In genomic region chr18:21602302-21602592, GRCh38 we compare ENCODE assay signal across 16 cellular contexts. TPM values are rescaled to one million over a fixed set of nuclear protein-coding genes. Genes with fewer than 3 reads are reported as not detected.
DNase-seq lines count a peak whose midpoint lies in the region; ATAC-seq, FAIRE-seq and TF ChIP-seq lines count a peak whose summit lies in the region.
"Had no signal": no experiment of that assay in that cellular context is flagged by ENCODE, and none has a peak within 500 bp of the region (broad histone marks: within the 10 kb centered on the region; RNA-seq: fewer than 3 reads in every experiment).

No MANE protein-coding gene starts in this region.

- H3K9me3 Mint-ChIP-seq in T-helper 1 cell treated with Interleukin-12 subunit alpha and Interleukin-12 subunit beta and Interleukin-4 antibody, amounts not matched to agents 30 μg/mL and 1 μg/mL, for 36 hours: no peaks in the 10 kb centered on the region

- TF ChIP-seq EP300 in K562 (IDR thresholded peaks at IDR 0.05; ENCODE audit: low read length): no peak
- TF ChIP-seq EP300 in stomach (IDR thresholded peaks at IDR 0.05): no peak

- H3K4me3 ChIP-seq in K562: no peak overlapping the region
- peak overlapping the region in 1 of 8 donors; percentile 15 for H3K4me3 ChIP-seq in spleen
- no peak overlapping the region for H3K4me3 ChIP-seq in stomach
- H3K4me3 ChIP-seq: adrenal gland, colonic mucosa had no signal

- peak overlapping the region; percentile 74 for H3K27ac Mint-ChIP-seq in T-helper 1 cell treated with Interleukin-12 subunit alpha and Interleukin-12 subunit beta and Interleukin-4 antibody, amounts not matched to agents 30 μg/mL and 1 μg/mL, for 36 hours

- no peaks in the 10 kb centered on the region for H3K27me3 ChIP-seq in K562 (ENCODE audit: control insufficient read depth in 2 of 2, insufficient read depth in 2 of 2, low read length in 2 of 2)
- H3K27me3 ChIP-seq in spleen (replicated peaks in 1 of 7): no peaks in the 10 kb centered on the region
- no peaks in the 10 kb centered on the region for H3K27me3 ChIP-seq in stomach
- H3K27me3 ChIP-seq: adrenal gland, colonic mucosa had no signal

- peaks cover 32% of the 10 kb centered on the region for H3K4me1 Mint-ChIP-seq in T-helper 1 cell treated with Interleukin-12 subunit alpha and Interleukin-12 subunit beta and Interleukin-4 antibody, amounts not matched to agents 30 μg/mL and 1 μg/mL, for 36 hours (ENCODE audit: low read depth)

- no TSS peak for BruUV-seq in K562 (replicated peaks; lab: Mats Ljungman, UMichigan)

- H3K4me1 ChIP-seq in K562 (replicated peaks in 1 of 2; ENCODE audit: control insufficient read depth in 2 of 2, insufficient read depth in 2 of 2, low read length in 2 of 2): peaks cover 15 to 16% of the 10 kb centered on the region in 2 experiments
- H3K4me1 ChIP-seq in spleen: peaks cover 10 to 58% (median 40%) of the 10 kb centered on the region in 6 donors
- H3K4me1 ChIP-seq in stomach: peaks cover 17 to 45% (median 26%) of the 10 kb centered on the region in 4 donors
- H3K4me1 ChIP-seq: colonic mucosa had no signal

- H3K9me1 ChIP-seq in K562 (ENCODE audit: control insufficient read depth, insufficient read depth, low read length): no peaks in the 10 kb centered on the region

- FAIRE-seq in K562 (lab: Jason Lieb, UNC): no peak

- H3K9me3 ChIP-seq in K562 (replicated peaks; ENCODE audit: control insufficient read depth, insufficient read depth, low read depth, low read length) (no peaks in the 10 kb centered on the region), spleen (no peaks in the 10 kb centered on the region), stomach (no peaks in the 10 kb centered on the region)
- H3K9me3 ChIP-seq: adrenal gland, colonic mucosa had no signal

- TF ChIP-seq POLR2A in K562 (conservative IDR thresholded peaks at IDR 0.05) (no peak), spleen (IDR thresholded peaks at IDR 0.05) (no peak), stomach (IDR thresholded peaks at IDR 0.05) (no peak)

- no peak overlapping the region for H3K4me3 Mint-ChIP-seq in T-helper 1 cell treated with Interleukin-12 subunit alpha and Interleukin-12 subunit beta and Interleukin-4 antibody, amounts not matched to agents 30 μg/mL and 1 μg/mL, for 36 hours

- no peak for TF ChIP-seq RAD21 in K562 (CRISPR knock-in tag; conservative IDR thresholded peaks at IDR 0.05 in 1 of 2, IDR thresholded peaks at IDR 0.05 in 1 of 2)

- no peaks in the 10 kb centered on the region for H3K36me3 ChIP-seq in K562 (ENCODE audit: control insufficient read depth, insufficient read depth, low read length)
- no peaks in the 10 kb centered on the region for H3K36me3 ChIP-seq in spleen
- no peaks in the 10 kb centered on the region for H3K36me3 ChIP-seq in stomach
- H3K36me3 ChIP-seq: adrenal gland, colonic mucosa had no signal

- CTCF ChIA-PET in K562 (lab: Yijun Ruan, JAX; ENCODE audit: low intra/inter-chr PET ratio): no interaction called here

- no peak overlapping the region for H3K9ac ChIP-seq in K562 (ENCODE audit: insufficient read depth in 1 of 2, low read depth in 2 of 2, low read length in 2 of 2)

- no peaks in the 10 kb centered on the region for H3K36me3 Mint-ChIP-seq in T-helper 1 cell treated with Interleukin-12 subunit alpha and Interleukin-12 subunit beta and Interleukin-4 antibody, amounts not matched to agents 30 μg/mL and 1 μg/mL, for 36 hours (ENCODE audit: low read depth)
- H3K36me3 Mint-ChIP-seq: activated CD8-positive, alpha-beta memory T cell treated with anti-CD3 and anti-CD28 coated beads, Interleukin-2, amount 10 ng/mL, durations not matched to agents 7 days and 5 days had no signal

- POLR2A ChIA-PET in K562 (lab: Yijun Ruan, JAX): interaction anchor here (1.1 kb wide), 1 partner anchor 10 kb away, joined by 6 read pairs; the partner anchor contains the start of gene SNRPD1

- no peak overlapping the region for H3K4me2 ChIP-seq in K562 (ENCODE audit: insufficient read depth, low read length)

- no peaks in the 10 kb centered on the region; the same call in 1 of the 2 replicates for H4K20me1 ChIP-seq in K562 (replicated peaks; ENCODE audit: control insufficient read depth, insufficient read depth, low read length)

- H3K27me3 Mint-ChIP-seq in T-helper 1 cell treated with Interleukin-12 subunit alpha and Interleukin-12 subunit beta and Interleukin-4 antibody, amounts not matched to agents 30 μg/mL and 1 μg/mL, for 36 hours (ENCODE audit: low read depth): peaks cover 2% of the 10 kb centered on the region
- H3K27me3 Mint-ChIP-seq: activated CD8-positive, alpha-beta memory T cell treated with anti-CD3 and anti-CD28 coated beads, Interleukin-2, amount 10 ng/mL, durations not matched to agents 7 days and 5 days had no signal

- no peak overlapping the region for H3K27ac ChIP-seq in K562 (ENCODE audit: extremely low read depth, low read depth, low read length)
- H3K27ac ChIP-seq in spleen: peak overlapping the region in 7 of 8 donors; percentile 97 to 100 (median 99)
- H3K27ac ChIP-seq in stomach: peak overlapping the region in 2 of 5 donors; percentile 28 to 60
- H3K27ac ChIP-seq: adrenal gland, colonic mucosa had no signal

- intact Hi-C loops in K562 (cut with micrococcal nuclease): no loop called here
- intact Hi-C loops in spleen (cut with DNase I; ENCODE audit: low total_unique reads): no loop called here
- intact Hi-C loops in stomach (cut with DNase I; ENCODE audit: low total_unique reads): no loop called here

- ATAC-seq in K562: no peak
- ATAC-seq: activated CD8-positive, alpha-beta memory T cell treated with anti-CD3 and anti-CD28 coated beads, Interleukin-2, amount 10 ng/mL, durations not matched to agents 7 days and 5 days had no signal

- H2AFZ ChIP-seq in K562 (ENCODE audit: low read depth, low read length): peak overlapping the region; percentile 34

- DNase-seq in T-helper 1 cell: no peak
- peak; percentile 84 for DNase-seq in MV-4-11 (lab: John Stamatoyannopoulos, UW)
- no peak for DNase-seq in K562 (ENCODE audit: extremely low read depth in 1 of 4, low spot score in 3 of 4)
- DNase-seq in spleen: no peak
- no peak for DNase-seq in activated effector memory CD4-positive, alpha-beta T cell treated with Interleukin-2 at 50 U/mL for 16 hours
- DNase-seq in AG08395 (ENCODE audit: low spot score): no peak
- no peak for DNase-seq in stomach
- DNase-seq: activated CD8-positive, alpha-beta memory T cell treated with anti-CD3 and anti-CD28 coated beads, Interleukin-2, amount 10 ng/mL, durations not matched to agents 7 days and 5 days; colonic mucosa; Karpas-422; mesenchymal stem cell; NCI-H2081 treated with DMSO at 0.1 percent for 48 hours; stimulated activated CD4-positive, alpha-beta T cell treated with anti-CD3 and anti-CD28 coated beads, Interleukin-15, amount 100 ng/mL, for 24 hours; T-helper 9 cell had no signal

- H3K79me2 ChIP-seq in K562 (ENCODE audit: control insufficient read depth, insufficient read depth, low read length): peaks cover 32% of the 10 kb centered on the region

- in situ Hi-C loops in K562 (cut with MboI): no loop called here

- TF ChIP-seq CTCF in K562 (IDR thresholded peaks at IDR 0.05 in 2 of 3, conservative IDR thresholded peaks at IDR 0.05 in 1 of 3; ENCODE audit: insufficient read depth in 2 of 3, low read depth in 1 of 3, low read length in 3 of 3) (no peak), spleen (IDR thresholded peaks at IDR 0.05 in 8 of 11, conservative IDR thresholded peaks at IDR 0.05 in 3 of 11) (no peak), stomach (IDR thresholded peaks at IDR 0.05) (no peak)

- WGBS in K562 (ENCODE audit: insufficient coverage, low coverage, missing lambda C conversion rate): 92% methylated on average over 5 of the region's 5 CpGs
- WGBS in spleen, 5 donors: 25 to 49% (median 46%) methylated on average over 5 of the region's 5 CpGs
- WGBS in stomach, 5 donors: 81 to 90% (median 88%) methylated on average over 5 of the region's 5 CpGs

RNA-seq across cellular contexts. Expression of gene ESCO1, which starts 1.7 kb away (rescaled TPM):
- total RNA-seq in K562 (2011; cell fraction: chromatin; rRNA removed; ENCODE audit: low replicate concordance): 13.8 and 37.5 TPM in 2 replicates
- total RNA-seq in K562 (2011; cell fraction: nucleolus; rRNA removed): 11.3 and 14.6 TPM in 2 replicates
- 17.2 and 25.9 TPM in 2 replicates for total RNA-seq in K562 (2011; cell fraction: nucleoplasm; rRNA removed)
- total RNA-seq in K562 (2014; rRNA removed) (17.1 and 19.8 TPM in 2 replicates), K562 (2014; rRNA removed; fragmentation: Illumina TruSeq; extraction: Trizol) (29.9 and 34.5 TPM in 2 replicates), K562 (2015; rRNA removed; fragmentation: Illumina TruSeq; extraction: Trizol) (26.7 and 31.3 TPM in 2 replicates), K562 (2021) (19.6 TPM in 2 replicates), spleen (10 to 100 TPM; 18.9 to 35.0 (median 21.3) TPM), stomach (10 to 100 TPM in 4 of 5 donors, 1 to 10 TPM in 1; 5.2 to 53.6 (median 29.9) TPM)
- polyA plus RNA-seq in K562 (2011; rRNA removed) (12.4 and 15.0 TPM in 2 replicates), K562 (2014; fragmentation: Illumina TruSeq; extraction: Trizol) (20.5 and 24.1 TPM in 2 replicates), K562 (2014; fragmentation: Nextera tagmentation; extraction: Ambion mirVana) (10 to 100 TPM; 15.6 to 22.6 TPM), K562 (2014; rRNA removed) (15.7 and 16.7 TPM in 2 replicates), spleen (10 to 100 TPM; 13.5 to 15.2 (median 15.0) TPM), stomach (1 to 10 TPM; 6.6 to 9.0 (median 8.4) TPM)
- polyA plus RNA-seq in K562 (2011; cell fraction: cytosol; rRNA removed): 2.7 and 5.3 TPM in 2 replicates
- 9.9 and 11.7 TPM in 2 replicates for polyA plus RNA-seq in K562 (2011; cell fraction: nucleus; rRNA removed)
- 14.2 and 18.1 TPM in 2 replicates for polyA plus RNA-seq in K562 (2012)
- 20.8 and 29.1 TPM in 2 replicates for polyA minus RNA-seq in K562 (2011; rRNA and poly(A)+ RNA removed)
- 12.1 and 12.5 TPM in 2 replicates for polyA minus RNA-seq in K562 (2011; cell fraction: cytosol; rRNA and poly(A)+ RNA removed)
- 8.5 and 18.5 TPM in 2 replicates for polyA minus RNA-seq in K562 (2011; cell fraction: nucleus; rRNA and poly(A)+ RNA removed)

RNA-seq across cellular contexts. Expression of gene SNRPD1, which starts 9.9 kb away (rescaled TPM):
- total RNA-seq in K562 (2011; cell fraction: chromatin; rRNA removed; ENCODE audit: low replicate concordance): 10.6 and 18.6 TPM in 2 replicates
- total RNA-seq in K562 (2011; cell fraction: nucleolus; rRNA removed): 11.3 and 12.9 TPM in 2 replicates
- total RNA-seq in K562 (2011; cell fraction: nucleoplasm; rRNA removed): 17.5 and 29.5 TPM in 2 replicates
- 213 and 217 TPM in 2 replicates for total RNA-seq in K562 (2014; rRNA removed)
- 340 and 396 TPM in 2 replicates for total RNA-seq in K562 (2014; rRNA removed; fragmentation: Illumina TruSeq; extraction: Trizol)
- 296 and 350 TPM in 2 replicates for total RNA-seq in K562 (2015; rRNA removed; fragmentation: Illumina TruSeq; extraction: Trizol)
- total RNA-seq in K562 (2021): 179 and 186 TPM in 2 replicates
- 173 and 230 TPM in 2 replicates for polyA plus RNA-seq in K562 (2011; rRNA removed)
- 34.2 and 93.4 TPM in 2 replicates for polyA plus RNA-seq in K562 (2011; cell fraction: cytosol; rRNA removed)
- polyA plus RNA-seq in K562 (2011; cell fraction: nucleus; rRNA removed): 7.3 and 10.7 TPM in 2 replicates
- 86.4 and 150 TPM in 2 replicates for polyA plus RNA-seq in K562 (2012)
- 231 and 284 TPM in 2 replicates for polyA plus RNA-seq in K562 (2014; fragmentation: Illumina TruSeq; extraction: Trizol)
- polyA plus RNA-seq in K562 (2014; fragmentation: Nextera tagmentation; extraction: Ambion mirVana): 1,000 to 10,000 TPM in 1 of 2 experiments, 100 to 1,000 TPM in 1; 960 to 1,063 TPM
- 285 and 313 TPM in 2 replicates for polyA plus RNA-seq in K562 (2014; rRNA removed)
- 76.9 and 95.2 TPM in 2 replicates for polyA minus RNA-seq in K562 (2011; rRNA and poly(A)+ RNA removed)
- 45.0 and 45.5 TPM in 2 replicates for polyA minus RNA-seq in K562 (2011; cell fraction: cytosol; rRNA and poly(A)+ RNA removed)
- 7.0 and 18.4 TPM in 2 replicates for polyA minus RNA-seq in K562 (2011; cell fraction: nucleus; rRNA and poly(A)+ RNA removed)
- 10 to 100 TPM in 5 of 7 donors, 1 to 10 TPM in 2; 5.6 to 52.6 (median 28.7) TPM for total RNA-seq in spleen
- polyA plus RNA-seq in spleen: 10 to 100 TPM; 19.0 to 33.1 (median 27.0) TPM
- total RNA-seq in stomach: 10 to 100 TPM in 1 of 5 donors, 1 to 10 TPM in 3, under 1 TPM in 1; 0.45 to 19.8 (median 5.8) TPM
- 10 to 100 TPM; 18.2 to 27.4 (median 21.0) TPM for polyA plus RNA-seq in stomach
